ENCODE assay signal across 38 cellular contexts in genomic region chr4:119191505-119191904, GRCh38. TPM values are rescaled to one million over a fixed set of nuclear protein-coding genes. Genes with fewer than 3 reads are reported as not detected.
"Had no signal": no experiment of that assay in that cellular context is flagged by ENCODE, and none has a peak within 500 bp of the region (broad histone marks: within the 10 kb centered on the region; RNA-seq: fewer than 3 reads in every experiment).

No MANE protein-coding gene starts in this region.

- H3K4me1 ChIP-seq: breast epithelium had no signal

- H3K27me3 Mint-ChIP-seq: activated B cell treated with CpG ODN at 0.5 μM for 24 hours; activated CD4-positive, alpha-beta memory T cell treated with anti-CD3 and anti-CD28 coated beads for 36 hours; activated CD4-positive, alpha-beta T cell treated with anti-CD3 and anti-CD28 coated beads, Interleukin-2, amount 10 ng/mL, durations not matched to agents 24 days and 14 days; activated CD8-positive, alpha-beta T cell treated with anti-CD3 and anti-CD28 coated beads for 36 hours; activated naive CD4-positive, alpha-beta T cell treated with anti-CD3 and anti-CD28 coated beads, Interleukin-2, amount 50 U/mL, for 24 hours; activated naive CD8-positive, alpha-beta T cell; activated naive CD8-positive, alpha-beta T cell treated with anti-CD3 and anti-CD28 coated beads, Interleukin-2, amount 50 U/mL, for 24 hours had no signal

- H3K36me3 Mint-ChIP-seq: activated CD4-positive, alpha-beta memory T cell treated with anti-CD3 and anti-CD28 coated beads for 36 hours; activated naive CD4-positive, alpha-beta T cell treated with anti-CD3 and anti-CD28 coated beads, Interleukin-2, amount 10 ng/mL, durations not matched to agents 7 days and 5 days; activated naive CD8-positive, alpha-beta T cell treated with anti-CD3 and anti-CD28 coated beads, Interleukin-2, amount 10 ng/mL, durations not matched to agents 7 days and 5 days had no signal

- H3K27me3 ChIP-seq: body of pancreas, brain microvascular endothelial cell, breast epithelium had no signal

- H3K27ac ChIP-seq: body of pancreas, brain microvascular endothelial cell, breast epithelium, VCaP had no signal

- H3K4me1 Mint-ChIP-seq: activated CD4-positive, alpha-beta T cell treated with anti-CD3 and anti-CD28 coated beads, Interleukin-2, amount 10 ng/mL, durations not matched to agents 24 days and 14 days; activated naive CD4-positive, alpha-beta T cell treated with anti-CD3 and anti-CD28 coated beads, Interleukin-2, amount 10 ng/mL, durations not matched to agents 7 days and 5 days; activated naive CD4-positive, alpha-beta T cell treated with anti-CD3 and anti-CD28 coated beads, Interleukin-2, amount 50 U/mL, for 24 hours; activated naive CD8-positive, alpha-beta T cell treated with anti-CD3 and anti-CD28 coated beads, Interleukin-2, amount 50 U/mL, for 24 hours had no signal

- DNase-seq: activated B cell treated with CpG ODN at 0.5 μM for 24 hours; activated CD4-positive, alpha-beta memory T cell treated with anti-CD3 and anti-CD28 coated beads for 36 hours; activated CD4-positive, alpha-beta T cell treated with anti-CD3 and anti-CD28 coated beads for 4 hours; activated CD4-positive, alpha-beta T cell treated with anti-CD3 and anti-CD28 coated beads, Interleukin-2, amount 10 ng/mL, durations not matched to agents 24 days and 14 days; activated CD4-positive, alpha-beta T cell treated with anti-CD3 and anti-CD28 coated beads, Interleukin-2, amount 50 U/mL, for 1 hour; activated CD4-positive, alpha-beta T cell treated with anti-CD3 and anti-CD28 coated beads, Interleukin-2, amount 50 U/mL, for 4 hours; activated CD4-positive, CD25-positive, alpha-beta regulatory T cell treated with anti-CD3 and anti-CD28 coated beads, Interleukin-2, amount 50 U/mL, for 72 hours; activated CD8-positive, alpha-beta memory T cell treated with anti-CD3 and anti-CD28 coated beads, Interleukin-2, amount 50 U/mL, for 4 hours; activated CD8-positive, alpha-beta T cell treated with anti-CD3 and anti-CD28 coated beads for 36 hours; activated effector memory CD4-positive, alpha-beta T cell treated with Interleukin-2 at 50 U/mL for 16 hours; activated gamma-delta T cell; activated naive CD4-positive, alpha-beta T cell treated with anti-CD3 and anti-CD28 coated beads, Interleukin-2, amount 10 ng/mL, durations not matched to agents 7 days and 5 days; activated naive CD4-positive, alpha-beta T cell treated with Interleukin-2 at 50 U/mL for 16 hours; activated naive CD8-positive, alpha-beta T cell treated with anti-CD3 and anti-CD28 coated beads, Interleukin-2, amount 10 ng/mL, durations not matched to agents 7 days and 5 days; activated naive CD8-positive, alpha-beta T cell treated with anti-CD3 and anti-CD28 coated beads, Interleukin-2, amount 50 U/mL, for 24 hours; activated T-cell treated with anti-CD3 and anti-CD28 coated beads for 4 hours; activated T-cell treated with anti-CD3 and anti-CD28 coated beads, Interleukin-2, amount 50 U/mL, for 1 hour; activated T-cell treated with anti-CD3 and anti-CD28 coated beads, Interleukin-2, amount 50 U/mL, for 4 hours; activated T-cell treated with anti-CD3 and anti-CD28 coated beads, Interleukin-2, amount 50 U/mL, for 72 hours; amygdala; aorta; body of pancreas; brain microvascular endothelial cell; central memory CD4-positive, alpha-beta T cell; T-helper 1 cell; T-helper 2 cell; T-helper 9 cell had no signal

- H3K4me3 Mint-ChIP-seq: activated B cell treated with CpG ODN at 0.5 μM for 24 hours; activated CD4-positive, alpha-beta memory T cell treated with anti-CD3 and anti-CD28 coated beads for 36 hours; activated CD4-positive, alpha-beta T cell treated with anti-CD3 and anti-CD28 coated beads, Interleukin-2, amount 10 ng/mL, durations not matched to agents 24 days and 14 days; activated CD8-positive, alpha-beta T cell treated with anti-CD3 and anti-CD28 coated beads for 36 hours; activated naive CD4-positive, alpha-beta T cell treated with anti-CD3 and anti-CD28 coated beads, Interleukin-2, amount 10 ng/mL, durations not matched to agents 7 days and 5 days; activated naive CD4-positive, alpha-beta T cell treated with anti-CD3 and anti-CD28 coated beads, Interleukin-2, amount 50 U/mL, for 24 hours; activated naive CD8-positive, alpha-beta T cell; activated naive CD8-positive, alpha-beta T cell treated with anti-CD3 and anti-CD28 coated beads, Interleukin-2, amount 10 ng/mL, durations not matched to agents 7 days and 5 days; activated naive CD8-positive, alpha-beta T cell treated with anti-CD3 and anti-CD28 coated beads, Interleukin-2, amount 50 U/mL, for 24 hours; activated T-cell treated with anti-CD3 and anti-CD28 coated beads, Interleukin-2, amount 50 U/mL, for 4 hours; activated T-cell treated with anti-CD3 and anti-CD28 coated beads, Interleukin-2, amount 50 U/mL, for 72 hours; T-helper 1 cell treated with Interleukin-12 subunit alpha and Interleukin-12 subunit beta and Interleukin-4 antibody, amounts not matched to agents 30 μg/mL and 1 μg/mL, for 36 hours; T-helper 2 cell treated with Interferon-gamma antibody and Interleukin-4, amounts not matched to agents 5 μg/mL and 100 μg/mL, for 36 hours had no signal

- FAIRE-seq: astrocyte, TTC549 had no signal

- H3K36me3 ChIP-seq: brain microvascular endothelial cell, breast epithelium had no signal

- H3K4me3 ChIP-seq: body of pancreas, breast epithelium had no signal

- H3K27ac Mint-ChIP-seq: activated B cell treated with CpG ODN at 0.5 μM for 24 hours; activated CD4-positive, alpha-beta memory T cell treated with anti-CD3 and anti-CD28 coated beads for 36 hours; activated CD4-positive, alpha-beta T cell treated with anti-CD3 and anti-CD28 coated beads, Interleukin-2, amount 10 ng/mL, durations not matched to agents 24 days and 14 days; activated CD8-positive, alpha-beta T cell treated with anti-CD3 and anti-CD28 coated beads for 36 hours; activated naive CD4-positive, alpha-beta T cell treated with anti-CD3 and anti-CD28 coated beads, Interleukin-2, amount 10 ng/mL, durations not matched to agents 7 days and 5 days; activated naive CD4-positive, alpha-beta T cell treated with anti-CD3 and anti-CD28 coated beads, Interleukin-2, amount 50 U/mL, for 24 hours; activated naive CD8-positive, alpha-beta T cell; activated naive CD8-positive, alpha-beta T cell treated with anti-CD3 and anti-CD28 coated beads, Interleukin-2, amount 10 ng/mL, durations not matched to agents 7 days and 5 days; activated naive CD8-positive, alpha-beta T cell treated with anti-CD3 and anti-CD28 coated beads, Interleukin-2, amount 50 U/mL, for 24 hours; activated T-cell treated with anti-CD3 and anti-CD28 coated beads, Interleukin-2, amount 50 U/mL, for 72 hours; activated T-helper 2 cell treated with anti-CD3 and anti-CD28 coated beads, Interferon-gamma antibody, Interleukin-2, Interleukin-4, amounts not matched to agents 10 μg/mL and 5 μg/mL and 100 μg/mL, durations not matched to agents 14 hours and 24 hours and 36 hours; T-helper 1 cell treated with Interleukin-12 subunit alpha and Interleukin-12 subunit beta and Interleukin-4 antibody, amounts not matched to agents 30 μg/mL and 1 μg/mL, for 36 hours; T-helper 2 cell treated with Interferon-gamma antibody and Interleukin-4, amounts not matched to agents 5 μg/mL and 100 μg/mL, for 36 hours had no signal

- H3K9me3 Mint-ChIP-seq: activated B cell treated with CpG ODN at 0.5 μM for 24 hours; activated CD4-positive, alpha-beta memory T cell treated with anti-CD3 and anti-CD28 coated beads for 36 hours; activated CD4-positive, alpha-beta T cell treated with anti-CD3 and anti-CD28 coated beads, Interleukin-2, amount 10 ng/mL, durations not matched to agents 24 days and 14 days; activated CD8-positive, alpha-beta T cell treated with anti-CD3 and anti-CD28 coated beads for 36 hours; activated naive CD4-positive, alpha-beta T cell treated with anti-CD3 and anti-CD28 coated beads, Interleukin-2, amount 10 ng/mL, durations not matched to agents 7 days and 5 days; activated naive CD4-positive, alpha-beta T cell treated with anti-CD3 and anti-CD28 coated beads, Interleukin-2, amount 50 U/mL, for 24 hours; activated naive CD8-positive, alpha-beta T cell treated with anti-CD3 and anti-CD28 coated beads, Interleukin-2, amount 10 ng/mL, durations not matched to agents 7 days and 5 days; activated naive CD8-positive, alpha-beta T cell treated with anti-CD3 and anti-CD28 coated beads, Interleukin-2, amount 50 U/mL, for 24 hours; activated T-cell treated with anti-CD3 and anti-CD28 coated beads, Interleukin-2, amount 50 U/mL, for 4 hours; activated T-helper 2 cell treated with anti-CD3 and anti-CD28 coated beads, Interferon-gamma antibody, Interleukin-2, Interleukin-4, amounts not matched to agents 10 μg/mL and 5 μg/mL and 100 μg/mL, durations not matched to agents 14 hours and 24 hours and 36 hours; T-helper 1 cell treated with Interleukin-12 subunit alpha and Interleukin-12 subunit beta and Interleukin-4 antibody, amounts not matched to agents 30 μg/mL and 1 μg/mL, for 36 hours; T-helper 2 cell treated with Interferon-gamma antibody and Interleukin-4, amounts not matched to agents 5 μg/mL and 100 μg/mL, for 36 hours had no signal

- H3K9me3 ChIP-seq: body of pancreas, breast epithelium had no signal

RNA-seq across cellular contexts. Expression of gene MYOZ2, which starts 55.9 kb away (rescaled TPM):
- total RNA-seq: activated B cell treated with CpG ODN at 0.5 μM for 24 hours; activated CD4-positive, alpha-beta memory T cell treated with anti-CD3 and anti-CD28 coated beads for 36 hours; activated CD4-positive, alpha-beta T cell treated with anti-CD3 and anti-CD28 coated beads, Interleukin-2, amount 10 ng/mL, durations not matched to agents 24 days and 14 days; activated CD8-positive, alpha-beta memory T cell treated with anti-CD3 and anti-CD28 coated beads for 36 hours; activated CD8-positive, alpha-beta T cell treated with anti-CD3 and anti-CD28 coated beads for 36 hours; activated naive CD8-positive, alpha-beta T cell treated with anti-CD3 and anti-CD28 coated beads, Interleukin-2, amount 10 ng/mL, durations not matched to agents 7 days and 5 days; activated T-cell treated with anti-CD3 and anti-CD28 coated beads, Interleukin-2, amount 50 U/mL, for 4 hours; activated T-cell treated with anti-CD3 and anti-CD28 coated beads, Interleukin-2, amount 50 U/mL, for 72 hours; activated T-helper 2 cell treated with anti-CD3 and anti-CD28 coated beads, Interferon-gamma antibody, Interleukin-2, Interleukin-4, amounts not matched to agents 10 μg/mL and 5 μg/mL and 100 μg/mL, durations not matched to agents 14 hours and 24 hours and 36 hours; body of pancreas; cerebellum had no signal
